ENCODE assay signal across 8 cellular contexts in the genomic region with DNA sequence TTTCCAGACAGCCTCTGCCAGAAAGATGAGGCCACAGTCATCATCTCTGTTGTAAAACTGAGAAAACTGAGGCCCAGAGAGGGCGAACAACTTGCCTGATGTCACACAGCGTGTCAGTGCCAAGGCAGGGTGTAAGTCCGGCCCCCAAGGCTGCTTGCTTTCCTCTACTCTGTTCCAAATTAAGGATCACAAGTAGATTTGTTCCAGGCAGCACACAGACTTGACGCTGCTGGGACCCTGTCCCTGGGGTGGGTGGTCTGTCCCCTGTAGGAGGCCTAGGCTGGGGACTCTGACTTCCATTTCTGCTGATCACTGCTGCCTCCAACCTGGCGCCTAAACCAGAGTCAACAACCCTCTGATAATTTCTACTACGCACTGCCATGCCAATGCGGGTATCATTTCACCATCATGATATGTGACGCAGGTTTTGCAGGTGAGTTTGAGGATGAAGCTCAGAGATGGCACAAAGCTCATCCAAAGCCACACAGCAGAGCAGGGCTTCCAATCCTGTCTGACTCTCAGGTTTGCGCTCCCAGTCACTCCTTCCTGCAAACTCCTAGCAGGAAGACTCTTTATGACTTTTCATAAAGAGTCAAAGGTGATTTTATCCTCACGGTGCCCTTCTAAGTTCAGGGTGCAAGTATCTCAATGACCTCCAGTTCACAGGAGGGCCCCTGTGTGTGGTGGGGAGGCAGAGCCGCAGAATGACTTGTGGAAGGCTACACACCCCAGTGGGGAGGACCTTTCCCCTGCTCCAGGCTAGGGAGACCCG. TPM values are rescaled to one million over a fixed set of nuclear protein-coding genes. Genes with fewer than 3 reads are reported as not detected.
A peak's percentile ranks its signal among the peaks of the same experiment; 100 is the strongest.
DNase-seq lines count a peak whose midpoint lies in the region; ATAC-seq and TF ChIP-seq lines count a peak whose summit lies in the region.

No MANE protein-coding gene starts in this region.

- no peaks in the 10 kb centered on the region for H3K27me3 Mint-ChIP-seq in HFFc6 (ENCODE audit: insufficient read depth)
- H3K27me3 Mint-ChIP-seq in activated CD4-positive, alpha-beta memory T cell treated with anti-CD3 and anti-CD28 coated beads, Interleukin-2, amount 10 ng/mL, durations not matched to agents 7 days and 5 days, result no peaks in the 10 kb centered on the region

- H3K9ac ChIP-seq in skeletal muscle tissue (ENCODE audit: low read depth in 1 of 3, low read length in 3 of 3), result peak overlapping the region; percentile 77 to 85 (median 82)

- POLR2A ChIA-PET in activated CD4-positive, alpha-beta memory T cell treated with anti-CD3 and anti-CD28 coated beads, Interleukin-2, amount 10 ng/mL, durations not matched to agents 7 days and 5 days (lab: Charles Lee), result interaction anchor here (0.8 to 8.9 kb wide), 7 partner anchors 8 to 104 kb away, joined by 4 to 148 read pairs (median 18); a partner anchor contains a TSS

- H3K4me3 ChIP-seq in gastroesophageal sphincter (no peak overlapping the region), skeletal muscle tissue (ENCODE audit: low read length in 3 of 3) (peak overlapping the region; percentile 17 to 58 (median 27))

- DNase-seq in HFFc6 (no peak), NCI-H128 (lab: John Stamatoyannopoulos, UW; ENCODE audit: unreplicated experiment) (no peak), SHP77 treated with DMSO at 0.1 percent for 48 hours (lab: John Stamatoyannopoulos, UW) (no peak)
- DNase-seq in activated CD4-positive, alpha-beta memory T cell treated with anti-CD3 and anti-CD28 coated beads, Interleukin-2, amount 10 ng/mL, durations not matched to agents 7 days and 5 days, result no peak

- H3K27ac ChIP-seq in gastroesophageal sphincter (peak overlapping the region; percentile 80 to 93 (median 85)), skeletal muscle tissue (ENCODE audit: low read depth, low read length) (peak overlapping the region; percentile 94)

- H3K4me1 Mint-ChIP-seq in HFFc6 (ENCODE audit: low read depth), result peaks cover 30% of the 10 kb centered on the region
- peaks cover 88% of the 10 kb centered on the region for H3K4me1 Mint-ChIP-seq in activated CD4-positive, alpha-beta memory T cell treated with anti-CD3 and anti-CD28 coated beads, Interleukin-2, amount 10 ng/mL, durations not matched to agents 7 days and 5 days

- TF ChIP-seq CTCF in HFFc6 (IDR thresholded peaks at IDR 0.05), result no peak
- TF ChIP-seq CTCF in gastroesophageal sphincter (IDR thresholded peaks at IDR 0.05), result no peak

- no peaks in the 10 kb centered on the region for H3K36me3 Mint-ChIP-seq in HFFc6 (ENCODE audit: low read depth)
- peaks cover 23% of the 10 kb centered on the region for H3K36me3 Mint-ChIP-seq in activated CD4-positive, alpha-beta memory T cell treated with anti-CD3 and anti-CD28 coated beads, Interleukin-2, amount 10 ng/mL, durations not matched to agents 7 days and 5 days (ENCODE audit: low read depth)

- no peaks in the 10 kb centered on the region for H3K36me3 ChIP-seq in gastroesophageal sphincter
- peaks cover 0 to 3% (median 0%) of the 10 kb centered on the region in 3 donors for H3K36me3 ChIP-seq in skeletal muscle tissue (ENCODE audit: control insufficient read depth in 3 of 3, insufficient read depth in 3 of 3, low read length in 3 of 3)

- WGBS in gastroesophageal sphincter (ENCODE audit: low coverage in 1 of 2), 2 donors, result 0% methylated on average over 1 of the region's 12 CpGs; no CpG with 5 or more reads in 1 of the 2 donors

- H3K9me3 ChIP-seq in gastroesophageal sphincter, result no peaks in the 10 kb centered on the region
- H3K9me3 ChIP-seq in skeletal muscle tissue (ENCODE audit: control insufficient read depth in 3 of 3, low read length in 3 of 3), result no peaks in the 10 kb centered on the region

- H3K9me3 Mint-ChIP-seq in HFFc6, result no peaks in the 10 kb centered on the region
- H3K9me3 Mint-ChIP-seq in activated CD4-positive, alpha-beta memory T cell treated with anti-CD3 and anti-CD28 coated beads, Interleukin-2, amount 10 ng/mL, durations not matched to agents 7 days and 5 days, result no peaks in the 10 kb centered on the region

- H3K27me3 ChIP-seq in gastroesophageal sphincter, result no peaks in the 10 kb centered on the region
- no peaks in the 10 kb centered on the region for H3K27me3 ChIP-seq in skeletal muscle tissue (ENCODE audit: control insufficient read depth in 3 of 3, insufficient read depth in 3 of 3, low read length in 3 of 3)

- H3K4me1 ChIP-seq in gastroesophageal sphincter, result peaks cover 8 to 89% (median 34%) of the 10 kb centered on the region in 3 donors
- peaks cover 66 to 79% (median 69%) of the 10 kb centered on the region in 3 donors for H3K4me1 ChIP-seq in skeletal muscle tissue (ENCODE audit: control insufficient read depth in 3 of 3, insufficient read depth in 3 of 3, low read length in 3 of 3)

- peak overlapping the region; percentile 71 for H3K4me3 Mint-ChIP-seq in HFFc6
- H3K4me3 Mint-ChIP-seq in activated CD4-positive, alpha-beta memory T cell treated with anti-CD3 and anti-CD28 coated beads, Interleukin-2, amount 10 ng/mL, durations not matched to agents 7 days and 5 days, result peak overlapping the region; percentile 37

- CTCF ChIA-PET in activated CD4-positive, alpha-beta memory T cell treated with anti-CD3 and anti-CD28 coated beads, Interleukin-2, amount 10 ng/mL, durations not matched to agents 7 days and 5 days (lab: Charles Lee), result interaction anchor here (1.0 to 9.9 kb wide), 4 partner anchors 12 to 74 kb away, joined by 3 to 190 read pairs (median 4); no protein-coding TSS in a partner anchor

- no peak for ATAC-seq in gastroesophageal sphincter
- ATAC-seq in HG03565 (IDR thresholded peaks at IDR 0.05; ENCODE audit: unreplicated experiment), result no peak
- ATAC-seq in HG02642 (IDR thresholded peaks at IDR 0.05; ENCODE audit: poor library complexity, unreplicated experiment), result no peak

- TF ChIP-seq POLR2A in gastroesophageal sphincter (IDR thresholded peaks at IDR 0.05), result no peak

- TF ChIP-seq EP300 in gastroesophageal sphincter (IDR thresholded peaks at IDR 0.05), result no peak

- peak overlapping the region; percentile 100 for H3K27ac Mint-ChIP-seq in HFFc6
- H3K27ac Mint-ChIP-seq in activated CD4-positive, alpha-beta memory T cell treated with anti-CD3 and anti-CD28 coated beads, Interleukin-2, amount 10 ng/mL, durations not matched to agents 7 days and 5 days, result peak overlapping the region; percentile 99

RNA-seq across cellular contexts. Expression of a gene that starts 13.6 kb away (rescaled TPM):
- total RNA-seq in HFFc6 (2021; fragmentation: NEBNext Ultra II Directional; extraction: Animal tissue kit (Norgen Biotek cat#: 25700)), result 10 to 100 TPM; 12.1 to 15.8 (median 14.8) TPM
- 100 to 1,000 TPM; 113 to 123 TPM for total RNA-seq in activated CD4-positive, alpha-beta memory T cell treated with anti-CD3 and anti-CD28 coated beads, Interleukin-2, amount 10 ng/mL, durations not matched to agents 7 days and 5 days
- total RNA-seq in gastroesophageal sphincter (10 to 100 TPM; 44.8 to 53.0 (median 49.8) TPM), skeletal muscle tissue (26.1 TPM)

RNA-seq across cellular contexts. Expression of a gene that starts 29.1 kb away (rescaled TPM):
- 1 to 10 TPM; 1.1 to 2.8 (median 1.7) TPM for total RNA-seq in HFFc6 (2021; fragmentation: NEBNext Ultra II Directional; extraction: Animal tissue kit (Norgen Biotek cat#: 25700))
- 1 to 10 TPM; 2.5 to 3.9 TPM for total RNA-seq in activated CD4-positive, alpha-beta memory T cell treated with anti-CD3 and anti-CD28 coated beads, Interleukin-2, amount 10 ng/mL, durations not matched to agents 7 days and 5 days
- total RNA-seq in gastroesophageal sphincter, result 10 to 100 TPM; 11.3 to 18.0 (median 15.6) TPM
- total RNA-seq in skeletal muscle tissue, result 2.6 TPM

Comparison
In these comparisons a context has a peak if more than half of its experiments do, and no peak if none do; other contexts are left out.
1. H3K4me3 ChIP-seq: peak in skeletal muscle tissue (3 of 3); none in gastroesophageal sphincter (0 of 2).